Comparison of ENCODE assay signal across 8 cellular contexts in the genomic region with DNA sequence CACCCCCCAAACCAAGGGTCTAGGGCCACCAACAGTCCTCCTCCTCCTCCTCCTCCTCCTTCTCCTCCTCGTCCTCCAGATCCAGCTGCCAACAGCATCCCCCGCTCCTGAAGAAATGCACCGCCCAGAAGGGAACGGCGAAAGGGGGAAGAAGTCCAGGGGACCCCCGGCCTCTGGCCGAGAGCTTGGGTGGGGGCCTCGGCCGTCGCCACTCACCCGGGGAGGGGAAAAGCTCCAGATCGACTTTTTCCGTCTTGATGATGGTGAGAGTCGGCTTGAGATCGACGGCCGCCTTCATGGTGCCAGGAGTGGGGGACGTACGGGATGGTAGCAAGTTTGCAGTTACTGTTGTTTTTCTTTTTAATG.
DNase-seq lines count a peak whose midpoint lies in the region; ATAC-seq and TF ChIP-seq lines count a peak whose summit lies in the region.

No MANE protein-coding gene starts in this region.

- TF ChIP-seq CTCF in omental fat pad (IDR thresholded peaks at IDR 0.05): no peak

- peaks cover 2% of the 10 kb centered on the region for H3K4me1 ChIP-seq in iPS DF 6.9 (ENCODE audit: control insufficient read depth, insufficient read depth, low read length)

- H3K27me3 ChIP-seq in iPS DF 6.9 (ENCODE audit: control insufficient read depth, insufficient read depth, low read length): 0 out of 2 replicates have a peak, but pooled peaks cover 1% of the 10 kb centered on the region

- H3K4me1 Mint-ChIP-seq in activated naive CD8-positive, alpha-beta T cell (ENCODE audit: low read depth): peaks cover 52% of the 10 kb centered on the region
- H3K4me1 Mint-ChIP-seq in stimulated activated effector memory CD8-positive, alpha-beta T cell treated with anti-CD3 and anti-CD28 coated beads, Interleukin-12 subunit alpha, Interleukin-12 subunit beta, amount 100 ng/mL, for 72 hours: peaks cover 49% of the 10 kb centered on the region

- H3K4me3 ChIP-seq in iPS DF 6.9 (ENCODE audit: low read length): peak overlapping the region; percentile 84; the same call in 1 of the 2 replicates

- no CpG with 5 or more reads among the region's 19 CpGs for WGBS in iPS DF 6.9 (ENCODE audit: insufficient coverage, insufficient read length)

- H3K27me3 Mint-ChIP-seq in activated naive CD8-positive, alpha-beta T cell: no peaks in the 10 kb centered on the region

- no peak for ATAC-seq in stimulated activated effector memory CD8-positive, alpha-beta T cell treated with anti-CD3 and anti-CD28 coated beads, Interleukin-12 subunit alpha, Interleukin-12 subunit beta, amount 100 ng/mL, for 72 hours
- ATAC-seq in HG03175 (IDR thresholded peaks at IDR 0.05; ENCODE audit: unreplicated experiment) (no peak), omental fat pad (ENCODE audit: low FRiP score) (no peak)

- no peaks in the 10 kb centered on the region for H3K9me3 ChIP-seq in iPS DF 6.9 (ENCODE audit: control insufficient read depth, insufficient read depth, low read length)

- H3K36me3 ChIP-seq in iPS DF 6.9 (ENCODE audit: control insufficient read depth, insufficient read depth, low read length): no peaks in the 10 kb centered on the region

- peak; percentile 35 for DNase-seq in stimulated activated CD4-positive, alpha-beta T cell treated with anti-CD3 and anti-CD28 coated beads, Interleukin-1b, Interleukin-23, amount 100 ng/mL, for 48 hours
- DNase-seq in stimulated activated CD4-positive, alpha-beta T cell treated with anti-CD3 and anti-CD28 coated beads, Interleukin-2, amount 100 ng/mL, for 48 hours: no peak
- DNase-seq in iPS DF 6.9 (ENCODE audit: low read depth, low spot score) (no peak), omental fat pad (ENCODE audit: low spot score) (no peak)
- DNase-seq in stimulated activated effector memory CD8-positive, alpha-beta T cell treated with anti-CD3 and anti-CD28 coated beads, Interleukin-12 subunit alpha, Interleukin-12 subunit beta, amount 100 ng/mL, for 72 hours (ENCODE audit: low spot score in 2 of 2): peak in 1 of 2 donors; percentile 79
- DNase-seq in stimulated activated CD4-positive, alpha-beta T cell treated with anti-CD3 and anti-CD28 coated beads, Interleukin-4, amount 100 ng/mL, for 4 hours: no peak

- peak overlapping the region; percentile 97 for H3K4me3 Mint-ChIP-seq in activated naive CD8-positive, alpha-beta T cell
- peak overlapping the region; percentile 84 for H3K4me3 Mint-ChIP-seq in stimulated activated effector memory CD8-positive, alpha-beta T cell treated with anti-CD3 and anti-CD28 coated beads, Interleukin-12 subunit alpha, Interleukin-12 subunit beta, amount 100 ng/mL, for 72 hours

- peaks cover 15% of the 10 kb centered on the region for H3K36me3 Mint-ChIP-seq in activated naive CD8-positive, alpha-beta T cell
- peaks cover 75% of the 10 kb centered on the region for H3K36me3 Mint-ChIP-seq in stimulated activated effector memory CD8-positive, alpha-beta T cell treated with anti-CD3 and anti-CD28 coated beads, Interleukin-12 subunit alpha, Interleukin-12 subunit beta, amount 100 ng/mL, for 72 hours

- H3K27ac Mint-ChIP-seq in activated naive CD8-positive, alpha-beta T cell: peak overlapping the region; percentile 99
- peak overlapping the region; percentile 96 for H3K27ac Mint-ChIP-seq in stimulated activated effector memory CD8-positive, alpha-beta T cell treated with anti-CD3 and anti-CD28 coated beads, Interleukin-12 subunit alpha, Interleukin-12 subunit beta, amount 100 ng/mL, for 72 hours

- H3K27ac ChIP-seq in iPS DF 6.9 (ENCODE audit: low read length): no peak overlapping the region

- no peaks in the 10 kb centered on the region for H3K9me3 Mint-ChIP-seq in activated naive CD8-positive, alpha-beta T cell (ENCODE audit: low read depth)
- H3K9me3 Mint-ChIP-seq in stimulated activated effector memory CD8-positive, alpha-beta T cell treated with anti-CD3 and anti-CD28 coated beads, Interleukin-12 subunit alpha, Interleukin-12 subunit beta, amount 100 ng/mL, for 72 hours: no peaks in the 10 kb centered on the region
